In the genomic region with DNA sequence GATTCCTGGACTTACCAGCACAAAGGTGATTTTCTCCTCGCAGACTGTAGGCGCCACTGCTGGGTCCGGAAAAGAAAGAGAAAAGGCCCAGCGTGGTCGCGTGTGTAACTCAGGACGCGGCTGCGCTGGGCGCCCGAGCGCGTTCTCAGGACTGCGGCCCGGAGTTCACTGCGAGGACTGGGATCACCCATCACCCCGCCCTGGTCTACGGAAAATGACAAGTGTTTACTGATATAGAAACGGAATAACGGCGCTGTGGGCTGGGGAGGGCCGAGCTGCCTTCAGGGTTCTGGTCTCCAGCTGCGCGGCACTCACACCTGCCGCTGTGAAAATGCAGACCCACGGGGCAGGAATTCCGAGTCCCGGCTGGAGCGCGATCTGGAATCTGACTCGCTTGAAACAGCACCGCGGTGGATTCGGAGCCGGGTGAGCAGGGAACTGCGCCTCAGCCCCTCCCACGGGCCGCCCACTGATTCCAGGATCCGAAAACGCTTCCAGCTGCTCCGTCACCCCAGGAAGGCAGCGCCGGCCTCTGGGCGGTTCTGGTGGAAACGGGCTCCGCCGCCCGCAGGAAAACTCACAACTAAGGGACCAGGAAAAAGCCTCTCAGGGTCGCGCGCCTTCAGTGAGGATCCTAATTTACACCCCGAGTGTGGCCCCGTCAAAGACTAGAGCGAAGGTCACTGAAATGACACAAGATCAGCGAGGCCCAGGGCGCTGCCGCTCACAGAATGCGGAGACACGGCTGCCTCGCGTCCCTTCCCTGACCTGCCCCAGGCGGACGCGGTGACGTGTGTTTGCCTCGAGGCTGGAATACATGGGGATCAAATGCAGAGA, we compare ENCODE assay signal across 1 cellular context.
TF ChIP-seq lines count a peak whose summit lies in the region.

No MANE protein-coding gene starts in this region.

TF ChIP-seq in IMR-90, 13 proteins besides CTCF, POLR2A, EP300 and RAD21 (continued from another document):
- no peak for TF ChIP-seq NFE2L2 (IDR thresholded peaks at IDR 0.05; ENCODE audit: low read depth, low read length)
- TF ChIP-seq USF2 (IDR thresholded peaks at IDR 0.05; ENCODE audit: low read depth, low read length) = no peak
- 0 out of 2 replicates have a peak, but pooled peaks have one; percentile 3 for TF ChIP-seq SMC3 (IDR thresholded peaks at IDR 0.05; ENCODE audit: low read depth, low read length)
- 0 out of 2 replicates have a peak, but pooled peaks have one; percentile 5 for TF ChIP-seq MAZ (IDR thresholded peaks at IDR 0.05; ENCODE audit: borderline replicate concordance, low read depth, low read length)
- TF ChIP-seq CHD1 (IDR thresholded peaks at IDR 0.05; ENCODE audit: low read depth, low read length) = no peak
- TF ChIP-seq BHLHE40 (IDR thresholded peaks at IDR 0.05; ENCODE audit: low read depth, low read length) = peak; percentile 30; the same call in 1 of the 2 replicates
- peak; percentile 41; the same call in 1 of the 2 replicates for TF ChIP-seq MXI1 (IDR thresholded peaks at IDR 0.05; ENCODE audit: borderline replicate concordance, low read depth, low read length)
